9 cellular contexts compared by ENCODE assay signal in genomic region chr4:84652478-84652877, GRCh38.
"Had no signal": no experiment of that assay in that cellular context is flagged by ENCODE, and none has a peak within 500 bp of the region (broad histone marks: within the 10 kb centered on the region; RNA-seq: fewer than 3 reads in every experiment).

No MANE protein-coding gene starts in this region.

- H2AFZ ChIP-seq: GM23248 had no signal

- H3K27ac Mint-ChIP-seq: HFFc6, IgD-negative memory B cell had no signal

- H3K9ac ChIP-seq: GM23248 had no signal

- DNase-seq: GM23248, GOT3, H7, HFFc6 had no signal

- H3K4me1 ChIP-seq: HAP-1 had no signal

- H3K9me3 ChIP-seq: HAP-1 had no signal

- H3K4me3 Mint-ChIP-seq: HFFc6, IgD-negative memory B cell had no signal

- H3K4me1 Mint-ChIP-seq: IgD-negative memory B cell had no signal

- ATAC-seq: HCT116, HepG2 had no signal

- FAIRE-seq: HepG2 had no signal

- H3K36me3 Mint-ChIP-seq: IgD-negative memory B cell had no signal

- H3K4me3 ChIP-seq: GM23248, HAP-1 had no signal

- H3K27ac ChIP-seq: GM23248, HL-60 had no signal
